In the genomic region with DNA sequence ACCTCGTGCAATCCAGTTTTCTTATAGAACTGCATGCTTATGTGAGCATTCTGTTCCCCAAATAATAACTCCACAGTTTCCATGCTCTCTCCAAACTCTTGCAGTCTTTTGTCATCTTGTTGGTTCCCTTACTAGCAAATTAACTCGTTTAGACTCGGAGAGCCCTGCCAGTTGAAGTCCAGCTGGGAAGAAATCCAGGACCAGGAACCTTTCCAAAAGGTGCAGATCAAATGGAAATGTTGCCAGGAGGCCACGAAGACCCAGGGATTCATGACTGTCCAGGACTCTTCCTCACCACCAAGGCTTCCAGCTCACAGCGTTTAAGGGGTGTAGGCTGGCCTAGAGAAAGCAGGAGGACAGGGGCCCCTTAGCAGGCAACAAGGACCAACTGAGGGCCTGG, we compare ENCODE assay signal across 31 cellular contexts. TPM values are rescaled to one million over a fixed set of nuclear protein-coding genes. Genes with fewer than 3 reads are reported as not detected.
"Had no signal": no experiment of that assay in that cellular context is flagged by ENCODE, and none has a peak within 500 bp of the region (broad histone marks: within the 10 kb centered on the region; RNA-seq: fewer than 3 reads in every experiment).

No MANE protein-coding gene starts in this region.

- DNase-seq: activated CD4-positive, alpha-beta T cell treated with anti-CD3 and anti-CD28 coated beads for 1 hour; activated CD8-positive, alpha-beta memory T cell treated with anti-CD3 and anti-CD28 coated beads, Interleukin-2, amount 10 ng/mL, durations not matched to agents 7 days and 5 days; activated CD8-positive, alpha-beta T cell treated with anti-CD3 and anti-CD28 coated beads, Interleukin-2, amount 10 ng/mL, durations not matched to agents 7 days and 5 days; activated T-cell treated with anti-CD3 and anti-CD28 coated beads, Interleukin-2, amount 50 U/mL, for 48 hours; anterior cingulate cortex; body of pancreas; effector memory CD8-positive, alpha-beta T cell; erythroblast; lower lobe of right lung; naive B cell; pancreas; retina; stimulated activated CD4-positive, alpha-beta T cell treated with anti-CD3 and anti-CD28 coated beads, Interleukin-12 subunit alpha, Interleukin-12 subunit beta, amount 100 ng/mL, for 4 hours; stimulated activated CD4-positive, alpha-beta T cell treated with anti-CD3 and anti-CD28 coated beads, Interleukin-4, amount 100 ng/mL, for 1 hour; stimulated activated naive CD8-positive, alpha-beta T cell treated with anti-CD3 and anti-CD28 coated beads, Interleukin-15, Interleukin-2, amounts not matched to agents 100 U/mL and 50 U/mL, for 24 hours; T-helper 17 cell; T1000; testis; transverse colon had no signal

- H3K4me3 ChIP-seq: body of pancreas, coronary artery, dorsolateral prefrontal cortex, gastroesophageal sphincter, lower lobe of right lung, pancreas, prostate gland, skin epidermis, testis, transverse colon had no signal

- H3K27ac ChIP-seq: body of pancreas, coronary artery, dorsolateral prefrontal cortex, gastroesophageal sphincter, lower lobe of right lung, pancreas, skin epidermis, testis, transverse colon had no signal

- H3K27ac Mint-ChIP-seq: activated CD8-positive, alpha-beta memory T cell treated with anti-CD3 and anti-CD28 coated beads, Interleukin-2, amount 10 ng/mL, durations not matched to agents 7 days and 5 days; activated naive CD4-positive, alpha-beta T cell treated with anti-CD3 and anti-CD28 coated beads, Interleukin-2, amount 50 U/mL, for 24 hours; activated T-helper 2 cell treated with anti-CD3 and anti-CD28 coated beads, Interferon-gamma antibody, Interleukin-2, Interleukin-4, amounts not matched to agents 10 μg/mL and 5 μg/mL and 100 μg/mL, durations not matched to agents 14 hours and 24 hours and 36 hours; T-helper 17 cell; WTC11 had no signal

- H3K36me3 Mint-ChIP-seq: naive B cell had no signal

- H3K4me1 Mint-ChIP-seq: activated CD8-positive, alpha-beta memory T cell treated with anti-CD3 and anti-CD28 coated beads, Interleukin-2, amount 10 ng/mL, durations not matched to agents 7 days and 5 days; activated naive CD4-positive, alpha-beta T cell treated with anti-CD3 and anti-CD28 coated beads, Interleukin-2, amount 50 U/mL, for 24 hours; naive B cell had no signal

- H3K9me3 ChIP-seq: body of pancreas, gastroesophageal sphincter, lower lobe of right lung, pancreas, prostate gland, testis, transverse colon had no signal

- H3K4me3 Mint-ChIP-seq: activated CD8-positive, alpha-beta memory T cell treated with anti-CD3 and anti-CD28 coated beads, Interleukin-2, amount 10 ng/mL, durations not matched to agents 7 days and 5 days; activated CD8-positive, alpha-beta T cell treated with anti-CD3 and anti-CD28 coated beads, Interleukin-2, amount 10 ng/mL, durations not matched to agents 7 days and 5 days; activated naive CD4-positive, alpha-beta T cell treated with anti-CD3 and anti-CD28 coated beads, Interleukin-2, amount 50 U/mL, for 24 hours; effector memory CD8-positive, alpha-beta T cell; T-helper 17 cell; WTC11 had no signal

- H3K27me3 Mint-ChIP-seq: activated CD8-positive, alpha-beta memory T cell treated with anti-CD3 and anti-CD28 coated beads, Interleukin-2, amount 10 ng/mL, durations not matched to agents 7 days and 5 days; activated naive CD4-positive, alpha-beta T cell treated with anti-CD3 and anti-CD28 coated beads, Interleukin-2, amount 50 U/mL, for 24 hours; effector memory CD8-positive, alpha-beta T cell; naive B cell; T-helper 17 cell had no signal

- ATAC-seq: activated CD8-positive, alpha-beta memory T cell treated with anti-CD3 and anti-CD28 coated beads, Interleukin-2, amount 10 ng/mL, durations not matched to agents 7 days and 5 days; activated CD8-positive, alpha-beta T cell treated with anti-CD3 and anti-CD28 coated beads, Interleukin-2, amount 10 ng/mL, durations not matched to agents 7 days and 5 days; body of pancreas; effector memory CD8-positive, alpha-beta T cell; gastroesophageal sphincter; lower lobe of right lung; pancreas; sciatic nerve; stimulated activated naive CD8-positive, alpha-beta T cell treated with anti-CD3 and anti-CD28 coated beads, Interleukin-15, Interleukin-2, amounts not matched to agents 100 U/mL and 50 U/mL, for 24 hours; T-helper 17 cell; WTC11 had no signal

- H3K27me3 ChIP-seq: body of pancreas, dorsolateral prefrontal cortex, gastroesophageal sphincter, pancreas, testis, transverse colon had no signal

- H3K9me3 Mint-ChIP-seq: activated naive CD4-positive, alpha-beta T cell treated with anti-CD3 and anti-CD28 coated beads, Interleukin-2, amount 50 U/mL, for 24 hours; activated T-helper 2 cell treated with anti-CD3 and anti-CD28 coated beads, Interferon-gamma antibody, Interleukin-2, Interleukin-4, amounts not matched to agents 10 μg/mL and 5 μg/mL and 100 μg/mL, durations not matched to agents 14 hours and 24 hours and 36 hours; effector memory CD8-positive, alpha-beta T cell had no signal

- H3K4me1 ChIP-seq: body of pancreas, lower lobe of right lung, pancreas, prostate gland, testis, transverse colon had no signal

RNA-seq across cellular contexts. Expression of a gene that starts 2.1 kb away (rescaled TPM):
- total RNA-seq: lower lobe of right lung, mesenteric fat pad had no signal
- polyA plus RNA-seq: fibroblast of lung had no signal

RNA-seq across cellular contexts. Expression of a gene that starts 41.8 kb away (rescaled TPM):
- total RNA-seq: body of pancreas, mesenteric fat pad had no signal
- polyA plus RNA-seq: neural cell had no signal
